Comparison of ENCODE assay signal across 1 cellular context in genomic region chr16:29699324-29700219, GRCh38.
TF ChIP-seq lines count a peak whose summit lies in the region.

No MANE protein-coding gene starts in this region.

TF ChIP-seq in IMR-90, 13 proteins besides CTCF, POLR2A, EP300 and RAD21 (continued from another document):
- TF ChIP-seq MAZ (IDR thresholded peaks at IDR 0.05; ENCODE audit: borderline replicate concordance, low read depth, low read length), result no peak
- TF ChIP-seq CEBPB (IDR thresholded peaks at IDR 0.05; ENCODE audit: low read depth, low read length), result no peak
- TF ChIP-seq CHD1 (IDR thresholded peaks at IDR 0.05; ENCODE audit: low read depth, low read length), result no peak
- no peak for TF ChIP-seq MXI1 (IDR thresholded peaks at IDR 0.05; ENCODE audit: borderline replicate concordance, low read depth, low read length)
- TF ChIP-seq RCOR1 (IDR thresholded peaks at IDR 0.05; ENCODE audit: insufficient replicate concordance, low read length), result no peak
- TF ChIP-seq FOS (IDR thresholded peaks at IDR 0.05; ENCODE audit: low read depth, low read length), result no peak
- TF ChIP-seq, protein P1, sequence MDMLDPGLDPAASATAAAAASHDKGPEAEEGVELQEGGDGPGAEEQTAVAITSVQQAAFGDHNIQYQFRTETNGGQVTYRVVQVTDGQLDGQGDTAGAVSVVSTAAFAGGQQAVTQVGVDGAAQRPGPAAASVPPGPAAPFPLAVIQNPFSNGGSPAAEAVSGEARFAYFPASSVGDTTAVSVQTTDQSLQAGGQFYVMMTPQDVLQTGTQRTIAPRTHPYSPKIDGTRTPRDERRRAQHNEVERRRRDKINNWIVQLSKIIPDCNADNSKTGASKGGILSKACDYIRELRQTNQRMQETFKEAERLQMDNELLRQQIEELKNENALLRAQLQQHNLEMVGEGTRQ (IDR thresholded peaks at IDR 0.05; ENCODE audit: low read depth, low read length), result no peak
- no peak for TF ChIP-seq RFX5 (IDR thresholded peaks at IDR 0.05; ENCODE audit: low read depth, low read length)
- TF ChIP-seq SMC3 (IDR thresholded peaks at IDR 0.05; ENCODE audit: low read depth, low read length), result no peak
